In the genomic region with DNA sequence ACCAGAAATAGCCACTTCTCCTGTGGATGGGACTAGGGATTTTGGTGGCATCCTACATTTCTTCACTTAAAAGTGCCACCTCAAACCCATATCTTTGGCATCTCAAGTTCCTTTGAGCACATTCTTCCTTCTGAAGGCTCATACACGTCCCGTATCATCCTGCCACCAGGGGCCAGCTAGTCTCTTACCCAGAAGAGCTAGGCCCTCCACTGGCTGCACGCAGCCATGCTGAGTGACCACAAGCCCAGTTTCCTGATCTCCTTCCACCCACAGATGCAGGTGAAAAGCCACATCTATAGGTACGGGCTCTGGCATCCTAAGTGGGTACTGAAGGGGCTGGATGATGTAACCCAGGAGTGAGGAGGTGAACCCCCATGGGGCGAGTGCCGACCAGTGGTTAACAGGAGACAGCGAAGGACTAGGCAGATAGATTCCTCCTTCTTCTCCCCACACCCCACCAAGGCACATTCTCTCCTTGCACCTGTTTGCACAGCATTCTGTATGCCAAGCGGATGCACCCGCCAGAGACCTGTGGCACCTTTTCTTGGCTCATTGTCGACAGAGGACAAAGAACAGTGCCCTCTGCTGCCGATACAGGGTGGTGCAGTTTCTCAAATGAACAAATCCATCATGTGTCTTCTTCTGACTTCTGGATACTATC, we compare ENCODE assay signal across 1 cellular context.
TF ChIP-seq lines count a peak whose summit lies in the region.

No MANE protein-coding gene starts in this region.

TF ChIP-seq in HEK293, 187 proteins besides CTCF, POLR2A, EP300 and RAD21 (continued from another document):
- TF ChIP-seq, protein P1, sequence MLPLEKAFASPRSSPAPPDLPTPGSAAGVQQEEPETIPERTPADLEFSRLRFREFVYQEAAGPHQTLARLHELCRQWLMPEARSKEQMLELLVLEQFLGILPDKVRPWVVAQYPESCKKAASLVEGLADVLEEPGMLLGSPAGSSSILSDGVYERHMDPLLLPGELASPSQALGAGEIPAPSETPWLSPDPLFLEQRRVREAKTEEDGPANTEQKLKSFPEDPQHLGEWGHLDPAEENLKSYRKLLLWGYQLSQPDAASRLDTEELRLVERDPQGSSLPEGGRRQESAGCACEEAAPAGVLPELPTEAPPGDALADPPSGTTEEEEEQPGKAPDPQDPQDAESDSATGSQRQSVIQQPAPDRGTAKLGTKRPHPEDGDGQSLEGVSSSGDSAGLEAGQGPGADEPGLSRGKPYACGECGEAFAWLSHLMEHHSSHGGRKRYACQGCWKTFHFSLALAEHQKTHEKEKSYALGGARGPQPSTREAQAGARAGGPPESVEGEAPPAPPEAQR (tag by site-specific recombination; IDR thresholded peaks at IDR 0.05), result no peak
- TF ChIP-seq SCRT2 (tag by site-specific recombination; IDR thresholded peaks at IDR 0.05) (peak; percentile 98), ZNF623 (tag by site-specific recombination; IDR thresholded peaks at IDR 0.05) (no peak), ZNF785 (tag by site-specific recombination; IDR thresholded peaks at IDR 0.05) (no peak), ZNF670 (tag by site-specific recombination; IDR thresholded peaks at IDR 0.05; ENCODE audit: low read depth) (no peak), ZNF341 (tag by site-specific recombination; IDR thresholded peaks at IDR 0.05; ENCODE audit: low read depth) (no peak)
- TF ChIP-seq, protein P2, sequence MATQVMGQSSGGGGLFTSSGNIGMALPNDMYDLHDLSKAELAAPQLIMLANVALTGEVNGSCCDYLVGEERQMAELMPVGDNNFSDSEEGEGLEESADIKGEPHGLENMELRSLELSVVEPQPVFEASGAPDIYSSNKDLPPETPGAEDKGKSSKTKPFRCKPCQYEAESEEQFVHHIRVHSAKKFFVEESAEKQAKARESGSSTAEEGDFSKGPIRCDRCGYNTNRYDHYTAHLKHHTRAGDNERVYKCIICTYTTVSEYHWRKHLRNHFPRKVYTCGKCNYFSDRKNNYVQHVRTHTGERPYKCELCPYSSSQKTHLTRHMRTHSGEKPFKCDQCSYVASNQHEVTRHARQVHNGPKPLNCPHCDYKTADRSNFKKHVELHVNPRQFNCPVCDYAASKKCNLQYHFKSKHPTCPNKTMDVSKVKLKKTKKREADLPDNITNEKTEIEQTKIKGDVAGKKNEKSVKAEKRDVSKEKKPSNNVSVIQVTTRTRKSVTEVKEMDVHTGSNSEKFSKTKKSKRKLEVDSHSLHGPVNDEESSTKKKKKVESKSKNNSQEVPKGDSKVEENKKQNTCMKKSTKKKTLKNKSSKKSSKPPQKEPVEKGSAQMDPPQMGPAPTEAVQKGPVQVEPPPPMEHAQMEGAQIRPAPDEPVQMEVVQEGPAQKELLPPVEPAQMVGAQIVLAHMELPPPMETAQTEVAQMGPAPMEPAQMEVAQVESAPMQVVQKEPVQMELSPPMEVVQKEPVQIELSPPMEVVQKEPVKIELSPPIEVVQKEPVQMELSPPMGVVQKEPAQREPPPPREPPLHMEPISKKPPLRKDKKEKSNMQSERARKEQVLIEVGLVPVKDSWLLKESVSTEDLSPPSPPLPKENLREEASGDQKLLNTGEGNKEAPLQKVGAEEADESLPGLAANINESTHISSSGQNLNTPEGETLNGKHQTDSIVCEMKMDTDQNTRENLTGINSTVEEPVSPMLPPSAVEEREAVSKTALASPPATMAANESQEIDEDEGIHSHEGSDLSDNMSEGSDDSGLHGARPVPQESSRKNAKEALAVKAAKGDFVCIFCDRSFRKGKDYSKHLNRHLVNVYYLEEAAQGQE (tag by site-specific recombination; IDR thresholded peaks at IDR 0.05), result no peak
- TF ChIP-seq, protein P3, sequence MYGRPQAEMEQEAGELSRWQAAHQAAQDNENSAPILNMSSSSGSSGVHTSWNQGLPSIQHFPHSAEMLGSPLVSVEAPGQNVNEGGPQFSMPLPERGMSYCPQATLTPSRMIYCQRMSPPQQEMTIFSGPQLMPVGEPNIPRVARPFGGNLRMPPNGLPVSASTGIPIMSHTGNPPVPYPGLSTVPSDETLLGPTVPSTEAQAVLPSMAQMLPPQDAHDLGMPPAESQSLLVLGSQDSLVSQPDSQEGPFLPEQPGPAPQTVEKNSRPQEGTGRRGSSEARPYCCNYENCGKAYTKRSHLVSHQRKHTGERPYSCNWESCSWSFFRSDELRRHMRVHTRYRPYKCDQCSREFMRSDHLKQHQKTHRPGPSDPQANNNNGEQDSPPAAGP (tag by site-specific recombination; IDR thresholded peaks at IDR 0.05), result no peak
TF ChIP-seq in HEK293: peak in this region for 4.
